ENCODE assay signal across 1 cellular context in the genomic region with DNA sequence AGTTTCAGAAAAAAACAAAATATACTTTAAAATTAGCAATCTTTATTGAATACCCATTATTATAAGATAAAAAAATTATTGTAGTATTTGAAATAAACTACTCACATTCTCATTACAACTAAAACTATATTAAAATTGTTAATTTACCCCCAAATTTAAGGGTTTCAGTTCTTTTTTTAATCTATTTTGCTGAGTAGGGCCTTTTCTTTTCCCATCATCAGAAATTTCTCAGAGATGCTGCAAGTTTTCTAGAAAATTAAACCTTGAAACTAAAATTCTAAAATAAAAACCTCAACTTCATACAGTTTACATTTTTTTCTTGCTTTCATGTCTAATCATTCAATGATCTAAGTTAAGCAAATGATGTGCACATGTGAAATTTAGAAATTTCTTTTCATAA.
TF ChIP-seq lines count a peak whose summit lies in the region.

No MANE protein-coding gene starts in this region.

TF ChIP-seq in IMR-90, 13 proteins besides CTCF, POLR2A, EP300 and RAD21 (continued from another document):
- TF ChIP-seq NFE2L2 (IDR thresholded peaks at IDR 0.05; ENCODE audit: low read depth, low read length), result no peak
- no peak for TF ChIP-seq CEBPB (IDR thresholded peaks at IDR 0.05; ENCODE audit: low read depth, low read length)
